ENCODE assay signal across 17 cellular contexts in the genomic region with DNA sequence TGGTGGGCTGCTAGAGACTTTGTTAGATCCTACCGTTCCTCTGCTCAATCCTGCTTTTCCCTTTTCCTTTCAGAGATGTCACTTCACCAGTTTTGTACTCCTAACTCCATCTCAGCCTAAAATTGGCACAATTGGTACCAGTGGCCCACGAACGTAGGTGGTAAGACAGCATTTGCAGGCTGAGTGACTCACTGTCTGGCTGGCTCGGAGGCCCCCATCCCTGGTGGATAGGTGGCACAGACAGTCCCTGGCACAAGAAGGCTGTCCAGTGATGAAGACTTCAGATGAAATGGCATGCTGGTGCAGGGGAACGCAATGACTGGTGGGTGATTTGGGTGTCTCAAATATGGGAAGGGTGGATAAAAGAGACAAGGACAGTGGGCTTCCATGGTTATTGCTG. TPM values are rescaled to one million over a fixed set of nuclear protein-coding genes. Genes with fewer than 3 reads are reported as not detected.
A peak's percentile ranks its signal among the peaks of the same experiment; 100 is the strongest.
DNase-seq lines count a peak whose midpoint lies in the region; ATAC-seq and TF ChIP-seq lines count a peak whose summit lies in the region.
"Had no signal": no experiment of that assay in that cellular context is flagged by ENCODE, and none has a peak within 500 bp of the region (broad histone marks: within the 10 kb centered on the region; RNA-seq: fewer than 3 reads in every experiment).

No MANE protein-coding gene starts in this region.

- TF ChIP-seq CTCF in type B pancreatic cell (conservative IDR thresholded peaks at IDR 0.05) = no peak

- intact Hi-C loops in activated naive CD4-positive, alpha-beta T cell treated with anti-CD3 and anti-CD28 coated beads for 36 hours (cut with micrococcal nuclease) = loop anchor here (10.0 kb wide), 2 partner anchors 460 to 540 kb away; no protein-coding TSS in a partner anchor
- intact Hi-C loops in left colon (cut with DNase I, micrococcal nuclease) = no loop called here

- H3K27ac Mint-ChIP-seq in activated naive CD4-positive, alpha-beta T cell treated with anti-CD3 and anti-CD28 coated beads, Interleukin-2, amount 50 U/mL, for 24 hours = peak overlapping the region; percentile 65
- H3K27ac Mint-ChIP-seq in activated naive CD4-positive, alpha-beta T cell treated with anti-CD3 and anti-CD28 coated beads for 36 hours = no peak overlapping the region
- H3K27ac Mint-ChIP-seq in type B pancreatic cell = peak overlapping the region; percentile 15
- H3K27ac Mint-ChIP-seq: B cell had no signal

- H3K4me3 Mint-ChIP-seq in activated naive CD4-positive, alpha-beta T cell treated with anti-CD3 and anti-CD28 coated beads, Interleukin-2, amount 50 U/mL, for 24 hours = no peak overlapping the region
- H3K4me3 Mint-ChIP-seq in activated naive CD4-positive, alpha-beta T cell treated with anti-CD3 and anti-CD28 coated beads for 36 hours = no peak overlapping the region
- no peak overlapping the region for H3K4me3 Mint-ChIP-seq in type B pancreatic cell
- H3K4me3 Mint-ChIP-seq: B cell; CD8-positive, alpha-beta T cell had no signal

- no peak for ATAC-seq in left colon
- ATAC-seq in GM18907 (IDR thresholded peaks at IDR 0.05; ENCODE audit: unreplicated experiment) = no peak
- ATAC-seq: CD8-positive, alpha-beta T cell; GM12878 had no signal

- in situ Hi-C loops in G401 (cut with HindIII; ENCODE audit: low sequenced_read_pairs) = no loop called here

- peaks cover 6% of the 10 kb centered on the region for H3K4me1 Mint-ChIP-seq in activated naive CD4-positive, alpha-beta T cell treated with anti-CD3 and anti-CD28 coated beads, Interleukin-2, amount 50 U/mL, for 24 hours
- peaks cover 35% of the 10 kb centered on the region for H3K4me1 Mint-ChIP-seq in activated naive CD4-positive, alpha-beta T cell treated with anti-CD3 and anti-CD28 coated beads for 36 hours (ENCODE audit: low read depth)
- peaks cover 4% of the 10 kb centered on the region for H3K4me1 Mint-ChIP-seq in type B pancreatic cell (ENCODE audit: unreplicated experiment)
- H3K4me1 Mint-ChIP-seq: B cell had no signal

- peaks cover 37% of the 10 kb centered on the region for H3K36me3 Mint-ChIP-seq in activated naive CD4-positive, alpha-beta T cell treated with anti-CD3 and anti-CD28 coated beads, Interleukin-2, amount 50 U/mL, for 24 hours
- H3K36me3 Mint-ChIP-seq in activated naive CD4-positive, alpha-beta T cell treated with anti-CD3 and anti-CD28 coated beads for 36 hours (ENCODE audit: low read depth) = peaks cover 51% of the 10 kb centered on the region
- H3K36me3 Mint-ChIP-seq in type B pancreatic cell = peaks cover 61% of the 10 kb centered on the region

- CTCF ChIA-PET in activated naive CD4-positive, alpha-beta T cell treated with anti-CD3 and anti-CD28 coated beads for 36 hours (lab: Charles Lee) = interaction anchor here (0.6 kb wide), 1 partner anchor 106 kb away, joined by 3 read pairs; no protein-coding TSS in a partner anchor

- H3K9me3 Mint-ChIP-seq in activated naive CD4-positive, alpha-beta T cell treated with anti-CD3 and anti-CD28 coated beads, Interleukin-2, amount 50 U/mL, for 24 hours = peaks cover 5% of the 10 kb centered on the region
- no peaks in the 10 kb centered on the region for H3K9me3 Mint-ChIP-seq in activated naive CD4-positive, alpha-beta T cell treated with anti-CD3 and anti-CD28 coated beads for 36 hours
- H3K9me3 Mint-ChIP-seq in type B pancreatic cell = no peaks in the 10 kb centered on the region
- H3K9me3 Mint-ChIP-seq: CD8-positive, alpha-beta T cell had no signal

- H3K27me3 Mint-ChIP-seq in activated naive CD4-positive, alpha-beta T cell treated with anti-CD3 and anti-CD28 coated beads, Interleukin-2, amount 50 U/mL, for 24 hours = no peaks in the 10 kb centered on the region
- H3K27me3 Mint-ChIP-seq in activated naive CD4-positive, alpha-beta T cell treated with anti-CD3 and anti-CD28 coated beads for 36 hours (ENCODE audit: low read depth) = no peaks in the 10 kb centered on the region
- no peaks in the 10 kb centered on the region for H3K27me3 Mint-ChIP-seq in type B pancreatic cell
- H3K27me3 Mint-ChIP-seq: B cell had no signal

- DNase-seq in activated naive CD4-positive, alpha-beta T cell treated with anti-CD3 and anti-CD28 coated beads for 36 hours = no peak
- DNase-seq in G401 (ENCODE audit: low spot score) = peak; percentile 14
- DNase-seq in inferior parietal cortex (ENCODE audit: extremely low spot score) = peak; percentile 35
- no peak for DNase-seq in type B pancreatic cell (ENCODE audit: extremely low spot score, unreplicated experiment)
- DNase-seq in left colon = no peak
- DNase-seq: 8988T; Calu3; CD8-positive, alpha-beta T cell; DMS79 treated with DMSO at 0.1 percent for 48 hours; GM23248; HCEC 1CT had no signal

RNA-seq across cellular contexts. Expression of a gene that starts 11.1 kb away (rescaled TPM):
- total RNA-seq in activated naive CD4-positive, alpha-beta T cell treated with anti-CD3 and anti-CD28 coated beads for 36 hours = 10 to 100 TPM; 48.5 to 50.8 TPM
- 18.1 and 44.1 TPM in 2 replicates for total RNA-seq in G401 (2014; rRNA removed; shearing (Covaris generic))
- total RNA-seq in type B pancreatic cell (ENCODE audit: low replicate concordance) = 68.9 and 112 TPM in 2 replicates
- 10 to 100 TPM; 90.0 to 95.3 TPM for total RNA-seq in left colon

RNA-seq across cellular contexts. Expression of a gene that starts 37.4 kb away (rescaled TPM):
- not detected for total RNA-seq in activated naive CD4-positive, alpha-beta T cell treated with anti-CD3 and anti-CD28 coated beads for 36 hours
- not detected in 2 replicates for total RNA-seq in G401 (2014; rRNA removed; shearing (Covaris generic))
- not detected in 2 replicates for total RNA-seq in type B pancreatic cell (ENCODE audit: low replicate concordance)
- total RNA-seq in left colon = under 1 TPM in 1 of 2 donors, not detected in 1; 0.42 TPM
- total RNA-seq: A673; B cell; Calu3; CD8-positive, alpha-beta T cell; GM12878; GM23248; HT-29 had no signal

Comparison
In these comparisons a context has a peak if more than half of its experiments do, and no peak if none do; other contexts are left out.
1. DNase-seq: peak in G401 (single experiment) and inferior parietal cortex (single experiment); none in activated naive CD4-positive, alpha-beta T cell treated with anti-CD3 and anti-CD28 coated beads for 36 hours (single experiment), type B pancreatic cell (single experiment) and left colon (0 of 2).